Comparison of ENCODE assay signal across 1 cellular context in the genomic region with DNA sequence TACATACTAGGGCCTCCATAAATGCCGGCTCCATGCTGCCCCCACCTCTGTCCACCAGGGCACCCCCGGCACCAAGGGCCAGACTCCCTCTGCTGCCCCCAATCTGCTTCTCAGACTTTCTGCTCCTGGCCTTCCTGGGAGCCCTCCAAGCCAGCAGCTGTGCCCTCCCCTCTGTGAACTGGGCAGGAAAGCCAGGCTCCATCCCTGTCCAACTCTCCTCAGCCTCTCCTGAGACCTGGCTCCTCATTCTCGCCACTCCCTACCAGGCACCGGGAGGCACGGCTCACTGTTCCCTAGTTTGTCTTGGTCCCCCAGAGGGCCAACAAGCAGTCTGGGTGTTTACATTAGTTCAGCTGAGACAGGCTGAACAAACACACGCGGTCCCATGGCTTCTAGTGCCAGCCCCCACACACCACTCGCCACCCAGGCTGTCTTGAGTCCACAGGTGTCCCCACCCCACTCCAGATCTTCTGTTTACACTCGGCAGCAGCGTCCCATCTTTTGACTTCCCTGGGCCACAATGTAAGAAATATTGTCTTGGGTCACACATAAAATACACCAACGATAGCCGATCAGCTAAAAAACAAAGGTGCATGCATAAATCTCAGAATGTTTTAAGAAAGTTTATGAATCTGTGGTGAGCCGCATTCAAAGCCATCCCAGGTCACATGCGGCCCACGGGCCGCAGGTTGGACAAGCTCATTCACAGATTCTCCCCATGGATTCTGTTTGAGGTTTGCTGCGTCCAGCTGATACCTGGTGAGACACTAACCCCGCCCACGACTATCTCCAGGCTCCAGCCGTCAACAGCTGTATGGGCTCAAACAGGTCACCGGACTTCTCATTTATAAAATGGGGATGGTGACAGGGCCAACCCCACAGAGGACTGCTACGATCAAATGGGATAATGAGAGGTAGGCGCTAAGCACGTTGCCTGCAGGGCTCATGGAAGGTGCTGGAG.
TF ChIP-seq lines count a peak whose summit lies in the region.

No MANE protein-coding gene starts in this region.

TF ChIP-seq in K562, 482 proteins besides CTCF, POLR2A, EP300 and RAD21 (continued from another document and continues in another):
- no peak for TF ChIP-seq PCBP1 (IDR thresholded peaks at IDR 0.05; ENCODE audit: low read depth, low read length, poor library complexity, severe bottlenecking)
- TF ChIP-seq PHF21A (IDR thresholded peaks at IDR 0.05; ENCODE audit: borderline replicate concordance, low read depth): peak; percentile 59; the same call in 1 of the 2 replicates
- no peak for TF ChIP-seq SRSF7 (optimal IDR thresholded peaks at IDR 0.05; ENCODE audit: low read depth, low read length)
- TF ChIP-seq BHLHE40 (IDR thresholded peaks at IDR 0.05; ENCODE audit: low read length): peak; percentile 98
- TF ChIP-seq GABPB2 (CRISPR knock-in tag; conservative IDR thresholded peaks at IDR 0.05): no peak
- no peak for TF ChIP-seq STAG1 (CRISPR knock-in tag; IDR thresholded peaks at IDR 0.05; ENCODE audit: borderline replicate concordance)
- TF ChIP-seq STAT5B (CRISPR knock-in tag; IDR thresholded peaks at IDR 0.05): no peak
- TF ChIP-seq, protein P1, sequence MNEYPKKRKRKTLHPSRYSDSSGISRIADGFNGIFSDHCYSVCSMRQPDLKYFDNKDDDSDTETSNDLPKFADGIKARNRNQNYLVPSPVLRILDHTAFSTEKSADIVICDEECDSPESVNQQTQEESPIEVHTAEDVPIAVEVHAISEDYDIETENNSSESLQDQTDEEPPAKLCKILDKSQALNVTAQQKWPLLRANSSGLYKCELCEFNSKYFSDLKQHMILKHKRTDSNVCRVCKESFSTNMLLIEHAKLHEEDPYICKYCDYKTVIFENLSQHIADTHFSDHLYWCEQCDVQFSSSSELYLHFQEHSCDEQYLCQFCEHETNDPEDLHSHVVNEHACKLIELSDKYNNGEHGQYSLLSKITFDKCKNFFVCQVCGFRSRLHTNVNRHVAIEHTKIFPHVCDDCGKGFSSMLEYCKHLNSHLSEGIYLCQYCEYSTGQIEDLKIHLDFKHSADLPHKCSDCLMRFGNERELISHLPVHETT (CRISPR knock-in tag; conservative IDR thresholded peaks at IDR 0.05 in 1 of 2, IDR thresholded peaks at IDR 0.05 in 1 of 2): peak in 1 of 2 experiments; percentile 62; a peak in 1 of 4 replicates
- TF ChIP-seq, protein P2, sequence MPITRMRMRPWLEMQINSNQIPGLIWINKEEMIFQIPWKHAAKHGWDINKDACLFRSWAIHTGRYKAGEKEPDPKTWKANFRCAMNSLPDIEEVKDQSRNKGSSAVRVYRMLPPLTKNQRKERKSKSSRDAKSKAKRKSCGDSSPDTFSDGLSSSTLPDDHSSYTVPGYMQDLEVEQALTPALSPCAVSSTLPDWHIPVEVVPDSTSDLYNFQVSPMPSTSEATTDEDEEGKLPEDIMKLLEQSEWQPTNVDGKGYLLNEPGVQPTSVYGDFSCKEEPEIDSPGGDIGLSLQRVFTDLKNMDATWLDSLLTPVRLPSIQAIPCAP (CRISPR knock-in tag; IDR thresholded peaks at IDR 0.05; ENCODE audit: borderline replicate concordance): 0 out of 2 replicates have a peak, but pooled peaks have one; percentile 45
- TF ChIP-seq ZKSCAN8 (CRISPR knock-in tag; IDR thresholded peaks at IDR 0.05): peak; percentile 84
- TF ChIP-seq ZNF324 (CRISPR knock-in tag; IDR thresholded peaks at IDR 0.05): no peak
- no peak for TF ChIP-seq ZNF253 (CRISPR knock-in tag; conservative IDR thresholded peaks at IDR 0.05)
- peak; percentile 85 for TF ChIP-seq EGR1 (conservative IDR thresholded peaks at IDR 0.05)
- no peak for TF ChIP-seq GABPB1 (CRISPR knock-in tag; IDR thresholded peaks at IDR 0.05)
- no peak for TF ChIP-seq ZNF431 (CRISPR knock-in tag; IDR thresholded peaks at IDR 0.05)
- TF ChIP-seq, protein P3, sequence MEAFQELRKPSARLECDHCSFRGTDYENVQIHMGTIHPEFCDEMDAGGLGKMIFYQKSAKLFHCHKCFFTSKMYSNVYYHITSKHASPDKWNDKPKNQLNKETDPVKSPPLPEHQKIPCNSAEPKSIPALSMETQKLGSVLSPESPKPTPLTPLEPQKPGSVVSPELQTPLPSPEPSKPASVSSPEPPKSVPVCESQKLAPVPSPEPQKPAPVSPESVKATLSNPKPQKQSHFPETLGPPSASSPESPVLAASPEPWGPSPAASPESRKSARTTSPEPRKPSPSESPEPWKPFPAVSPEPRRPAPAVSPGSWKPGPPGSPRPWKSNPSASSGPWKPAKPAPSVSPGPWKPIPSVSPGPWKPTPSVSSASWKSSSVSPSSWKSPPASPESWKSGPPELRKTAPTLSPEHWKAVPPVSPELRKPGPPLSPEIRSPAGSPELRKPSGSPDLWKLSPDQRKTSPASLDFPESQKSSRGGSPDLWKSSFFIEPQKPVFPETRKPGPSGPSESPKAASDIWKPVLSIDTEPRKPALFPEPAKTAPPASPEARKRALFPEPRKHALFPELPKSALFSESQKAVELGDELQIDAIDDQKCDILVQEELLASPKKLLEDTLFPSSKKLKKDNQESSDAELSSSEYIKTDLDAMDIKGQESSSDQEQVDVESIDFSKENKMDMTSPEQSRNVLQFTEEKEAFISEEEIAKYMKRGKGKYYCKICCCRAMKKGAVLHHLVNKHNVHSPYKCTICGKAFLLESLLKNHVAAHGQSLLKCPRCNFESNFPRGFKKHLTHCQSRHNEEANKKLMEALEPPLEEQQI (IDR thresholded peaks at IDR 0.05): no peak
- TF ChIP-seq, protein P4, sequence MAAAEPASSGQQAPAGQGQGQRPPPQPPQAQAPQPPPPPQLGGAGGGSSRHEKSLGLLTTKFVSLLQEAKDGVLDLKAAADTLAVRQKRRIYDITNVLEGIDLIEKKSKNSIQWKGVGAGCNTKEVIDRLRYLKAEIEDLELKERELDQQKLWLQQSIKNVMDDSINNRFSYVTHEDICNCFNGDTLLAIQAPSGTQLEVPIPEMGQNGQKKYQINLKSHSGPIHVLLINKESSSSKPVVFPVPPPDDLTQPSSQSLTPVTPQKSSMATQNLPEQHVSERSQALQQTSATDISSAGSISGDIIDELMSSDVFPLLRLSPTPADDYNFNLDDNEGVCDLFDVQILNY (CRISPR knock-in tag; IDR thresholded peaks at IDR 0.05): no peak
- TF ChIP-seq DDX20 (tag; IDR thresholded peaks at IDR 0.05; ENCODE audit: low read depth): no peak
- no peak for TF ChIP-seq PTBP1 (IDR thresholded peaks at IDR 0.05; ENCODE audit: low read depth, low read length)
- no peak for TF ChIP-seq POLR2AphosphoS2 (IDR thresholded peaks at IDR 0.05; ENCODE audit: low read length)
- TF ChIP-seq, protein P5, sequence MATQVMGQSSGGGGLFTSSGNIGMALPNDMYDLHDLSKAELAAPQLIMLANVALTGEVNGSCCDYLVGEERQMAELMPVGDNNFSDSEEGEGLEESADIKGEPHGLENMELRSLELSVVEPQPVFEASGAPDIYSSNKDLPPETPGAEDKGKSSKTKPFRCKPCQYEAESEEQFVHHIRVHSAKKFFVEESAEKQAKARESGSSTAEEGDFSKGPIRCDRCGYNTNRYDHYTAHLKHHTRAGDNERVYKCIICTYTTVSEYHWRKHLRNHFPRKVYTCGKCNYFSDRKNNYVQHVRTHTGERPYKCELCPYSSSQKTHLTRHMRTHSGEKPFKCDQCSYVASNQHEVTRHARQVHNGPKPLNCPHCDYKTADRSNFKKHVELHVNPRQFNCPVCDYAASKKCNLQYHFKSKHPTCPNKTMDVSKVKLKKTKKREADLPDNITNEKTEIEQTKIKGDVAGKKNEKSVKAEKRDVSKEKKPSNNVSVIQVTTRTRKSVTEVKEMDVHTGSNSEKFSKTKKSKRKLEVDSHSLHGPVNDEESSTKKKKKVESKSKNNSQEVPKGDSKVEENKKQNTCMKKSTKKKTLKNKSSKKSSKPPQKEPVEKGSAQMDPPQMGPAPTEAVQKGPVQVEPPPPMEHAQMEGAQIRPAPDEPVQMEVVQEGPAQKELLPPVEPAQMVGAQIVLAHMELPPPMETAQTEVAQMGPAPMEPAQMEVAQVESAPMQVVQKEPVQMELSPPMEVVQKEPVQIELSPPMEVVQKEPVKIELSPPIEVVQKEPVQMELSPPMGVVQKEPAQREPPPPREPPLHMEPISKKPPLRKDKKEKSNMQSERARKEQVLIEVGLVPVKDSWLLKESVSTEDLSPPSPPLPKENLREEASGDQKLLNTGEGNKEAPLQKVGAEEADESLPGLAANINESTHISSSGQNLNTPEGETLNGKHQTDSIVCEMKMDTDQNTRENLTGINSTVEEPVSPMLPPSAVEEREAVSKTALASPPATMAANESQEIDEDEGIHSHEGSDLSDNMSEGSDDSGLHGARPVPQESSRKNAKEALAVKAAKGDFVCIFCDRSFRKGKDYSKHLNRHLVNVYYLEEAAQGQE (CRISPR knock-in tag; IDR thresholded peaks at IDR 0.05; ENCODE audit: low read depth): no peak
- no peak for TF ChIP-seq SREBF1 (IDR thresholded peaks at IDR 0.05; ENCODE audit: borderline replicate concordance, low read depth, low read length)
- TF ChIP-seq, protein P6, sequence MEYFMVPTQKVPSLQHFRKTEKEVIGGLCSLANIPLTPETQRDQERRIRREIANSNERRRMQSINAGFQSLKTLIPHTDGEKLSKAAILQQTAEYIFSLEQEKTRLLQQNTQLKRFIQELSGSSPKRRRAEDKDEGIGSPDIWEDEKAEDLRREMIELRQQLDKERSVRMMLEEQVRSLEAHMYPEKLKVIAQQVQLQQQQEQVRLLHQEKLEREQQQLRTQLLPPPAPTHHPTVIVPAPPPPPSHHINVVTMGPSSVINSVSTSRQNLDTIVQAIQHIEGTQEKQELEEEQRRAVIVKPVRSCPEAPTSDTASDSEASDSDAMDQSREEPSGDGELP (CRISPR knock-in tag; IDR thresholded peaks at IDR 0.05; ENCODE audit: borderline replicate concordance): peak; percentile 100
- no peak for TF ChIP-seq PCBP2 (IDR thresholded peaks at IDR 0.05; ENCODE audit: low read depth, low read length, poor library complexity, severe bottlenecking)
- peak in 1 of 2 experiments; percentile 93; a peak in 2 of 4 replicates for TF ChIP-seq SIN3A (IDR thresholded peaks at IDR 0.05; ENCODE audit: borderline replicate concordance in 2 of 2, control insufficient read depth in 1 of 2, low read depth in 2 of 2, low read length in 2 of 2)
- no peak for TF ChIP-seq CBX5 (IDR thresholded peaks at IDR 0.05; ENCODE audit: borderline replicate concordance, low read depth)
- no peak for TF ChIP-seq MAFG (tag; conservative IDR thresholded peaks at IDR 0.05)
- no peak for TF ChIP-seq RBFOX2 (IDR thresholded peaks at IDR 0.05; ENCODE audit: low read depth, low read length)
- TF ChIP-seq, protein P7, sequence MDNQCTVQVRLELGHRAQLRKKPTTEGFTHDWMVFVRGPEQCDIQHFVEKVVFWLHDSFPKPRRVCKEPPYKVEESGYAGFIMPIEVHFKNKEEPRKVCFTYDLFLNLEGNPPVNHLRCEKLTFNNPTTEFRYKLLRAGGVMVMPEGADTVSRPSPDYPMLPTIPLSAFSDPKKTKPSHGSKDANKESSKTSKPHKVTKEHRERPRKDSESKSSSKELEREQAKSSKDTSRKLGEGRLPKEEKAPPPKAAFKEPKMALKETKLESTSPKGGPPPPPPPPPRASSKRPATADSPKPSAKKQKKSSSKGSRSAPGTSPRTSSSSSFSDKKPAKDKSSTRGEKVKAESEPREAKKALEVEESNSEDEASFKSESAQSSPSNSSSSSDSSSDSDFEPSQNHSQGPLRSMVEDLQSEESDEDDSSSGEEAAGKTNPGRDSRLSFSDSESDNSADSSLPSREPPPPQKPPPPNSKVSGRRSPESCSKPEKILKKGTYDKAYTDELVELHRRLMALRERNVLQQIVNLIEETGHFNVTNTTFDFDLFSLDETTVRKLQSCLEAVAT (IDR thresholded peaks at IDR 0.05): peak in 1 of 2 experiments; percentile 87; a peak in 2 of 4 replicates
- TF ChIP-seq, protein P8, sequence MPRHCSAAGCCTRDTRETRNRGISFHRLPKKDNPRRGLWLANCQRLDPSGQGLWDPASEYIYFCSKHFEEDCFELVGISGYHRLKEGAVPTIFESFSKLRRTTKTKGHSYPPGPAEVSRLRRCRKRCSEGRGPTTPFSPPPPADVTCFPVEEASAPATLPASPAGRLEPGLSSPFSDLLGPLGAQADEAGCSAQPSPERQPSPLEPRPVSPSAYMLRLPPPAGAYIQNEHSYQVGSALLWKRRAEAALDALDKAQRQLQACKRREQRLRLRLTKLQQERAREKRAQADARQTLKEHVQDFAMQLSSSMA (CRISPR knock-in tag; IDR thresholded peaks at IDR 0.05): no peak
- TF ChIP-seq TCF7L2 (IDR thresholded peaks at IDR 0.05; ENCODE audit: low read depth, low read length): no peak
- TF ChIP-seq, protein P9, sequence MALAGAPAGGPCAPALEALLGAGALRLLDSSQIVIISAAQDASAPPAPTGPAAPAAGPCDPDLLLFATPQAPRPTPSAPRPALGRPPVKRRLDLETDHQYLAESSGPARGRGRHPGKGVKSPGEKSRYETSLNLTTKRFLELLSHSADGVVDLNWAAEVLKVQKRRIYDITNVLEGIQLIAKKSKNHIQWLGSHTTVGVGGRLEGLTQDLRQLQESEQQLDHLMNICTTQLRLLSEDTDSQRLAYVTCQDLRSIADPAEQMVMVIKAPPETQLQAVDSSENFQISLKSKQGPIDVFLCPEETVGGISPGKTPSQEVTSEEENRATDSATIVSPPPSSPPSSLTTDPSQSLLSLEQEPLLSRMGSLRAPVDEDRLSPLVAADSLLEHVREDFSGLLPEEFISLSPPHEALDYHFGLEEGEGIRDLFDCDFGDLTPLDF (CRISPR knock-in tag; IDR thresholded peaks at IDR 0.05): 0 out of 2 replicates have a peak, but pooled peaks have one; percentile 8
- TF ChIP-seq SETDB1 (IDR thresholded peaks at IDR 0.05; ENCODE audit: low read length): no peak
- TF ChIP-seq TSC22D4 (tag; IDR thresholded peaks at IDR 0.05): no peak
- no peak for TF ChIP-seq XRCC4 (IDR thresholded peaks at IDR 0.05; ENCODE audit: extremely low read depth, insufficient read depth, insufficient read length)
- no peak for TF ChIP-seq RHOXF2B (CRISPR knock-in tag; conservative IDR thresholded peaks at IDR 0.05)
- no peak for TF ChIP-seq ERF (CRISPR knock-in tag; IDR thresholded peaks at IDR 0.05)
- TF ChIP-seq, protein P10, sequence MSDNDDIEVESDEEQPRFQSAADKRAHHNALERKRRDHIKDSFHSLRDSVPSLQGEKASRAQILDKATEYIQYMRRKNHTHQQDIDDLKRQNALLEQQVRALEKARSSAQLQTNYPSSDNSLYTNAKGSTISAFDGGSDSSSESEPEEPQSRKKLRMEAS (CRISPR knock-in tag; IDR thresholded peaks at IDR 0.05): peak; percentile 60; the same call in 1 of the 2 replicates
- TF ChIP-seq RFX1 (IDR thresholded peaks at IDR 0.05): no peak
- TF ChIP-seq ZFPM2 (CRISPR knock-in tag; IDR thresholded peaks at IDR 0.05): no peak
- no peak for TF ChIP-seq ZKSCAN3 (CRISPR knock-in tag; IDR thresholded peaks at IDR 0.05)
- TF ChIP-seq ZNF778 (CRISPR knock-in tag; IDR thresholded peaks at IDR 0.05): no peak
- no peak for TF ChIP-seq ETV1 (tag; conservative IDR thresholded peaks at IDR 0.05; ENCODE audit: low read depth)
